Comparison of ENCODE assay signal across 1 cellular context in genomic region chr5:113617191-113617796, GRCh38.
TF ChIP-seq lines count a peak whose summit lies in the region.

No MANE protein-coding gene starts in this region.

TF ChIP-seq in H1, 55 proteins besides CTCF, POLR2A, EP300 and RAD21 (continued from another document):
- TF ChIP-seq CHD7 (IDR thresholded peaks at IDR 0.05; ENCODE audit: insufficient replicate concordance, low read length), result no peak
- TF ChIP-seq SIN3A (conservative IDR thresholded peaks at IDR 0.05 in 1 of 2, IDR thresholded peaks at IDR 0.05 in 1 of 2; ENCODE audit: low read depth in 1 of 2, low read length in 2 of 2), result no peak
- no peak for TF ChIP-seq YY1 (IDR thresholded peaks at IDR 0.05; ENCODE audit: low read depth, low read length)
- no peak for TF ChIP-seq HDAC6 (IDR thresholded peaks at IDR 0.05; ENCODE audit: low read depth, low read length)
- no peak for TF ChIP-seq RNF2 (IDR thresholded peaks at IDR 0.05; ENCODE audit: borderline replicate concordance, low read depth, low read length, missing control alignments, poor library complexity, severe bottlenecking)
